ENCODE assay signal across 34 cellular contexts in the genomic region with DNA sequence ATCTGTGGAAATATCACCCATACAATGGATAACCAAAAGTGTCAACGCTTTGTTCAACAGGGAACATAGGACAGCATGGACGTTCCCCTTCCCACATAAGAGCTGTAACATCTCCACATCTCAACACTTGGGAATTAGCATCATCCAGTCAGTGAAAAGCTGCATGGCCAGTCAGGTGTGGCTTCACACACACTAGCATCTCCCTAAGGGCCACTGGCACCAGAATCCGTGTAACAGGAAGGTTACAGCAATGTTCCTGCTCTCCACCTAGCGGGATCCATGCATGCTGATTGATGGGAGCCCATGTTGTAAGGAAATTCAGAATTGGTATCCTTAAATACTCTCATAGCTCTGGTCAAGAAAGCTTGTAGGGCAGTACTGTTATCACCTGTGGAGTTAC.
"Had no signal": no experiment of that assay in that cellular context is flagged by ENCODE, and none has a peak within 500 bp of the region (broad histone marks: within the 10 kb centered on the region; RNA-seq: fewer than 3 reads in every experiment).

No MANE protein-coding gene starts in this region.

- DNase-seq: Karpas-422, Kasumi-1, KG1, MG63, MM.1S, MV-4-11, NCI-H1048, NCI-H1092, NCI-H1092 treated with DMSO at 0.1 percent for 48 hours, NCI-H1105, NCI-H1105 treated with DMSO at 0.1 percent for 48 hours, NCI-H1417, NCI-H1417 treated with DMSO at 0.1 percent for 48 hours, NCI-H1436, NCI-H1436 treated with DMSO at 0.1 percent for 48 hours, NCI-H146, NCI-H1694, NCI-H1694 treated with DMSO at 0.1 percent for 48 hours, NCI-H187, NCI-H187 treated with DMSO at 0.1 percent for 48 hours, NCI-H1930, NCI-H2029, NCI-H2029 treated with DMSO at 0.1 percent for 48 hours, NCI-H2081, NCI-H2081 treated with DMSO at 0.1 percent for 48 hours, NCI-H2107, NCI-H2171, NCI-H2171 treated with DMSO at 0.1 percent for 48 hours, NCI-H2227 treated with DMSO at 0.1 percent for 48 hours, NCI-H226, NCI-H345, NCI-H446, NCI-H446 treated with DMSO at 0.1 percent for 48 hours had no signal

- H3K4me3 ChIP-seq: MG63 had no signal

- H3K27me3 ChIP-seq: MG63 had no signal

- H3K27ac ChIP-seq: KMS-11 had no signal

- H3K36me3 ChIP-seq: MG63 had no signal
